In the genomic region with DNA sequence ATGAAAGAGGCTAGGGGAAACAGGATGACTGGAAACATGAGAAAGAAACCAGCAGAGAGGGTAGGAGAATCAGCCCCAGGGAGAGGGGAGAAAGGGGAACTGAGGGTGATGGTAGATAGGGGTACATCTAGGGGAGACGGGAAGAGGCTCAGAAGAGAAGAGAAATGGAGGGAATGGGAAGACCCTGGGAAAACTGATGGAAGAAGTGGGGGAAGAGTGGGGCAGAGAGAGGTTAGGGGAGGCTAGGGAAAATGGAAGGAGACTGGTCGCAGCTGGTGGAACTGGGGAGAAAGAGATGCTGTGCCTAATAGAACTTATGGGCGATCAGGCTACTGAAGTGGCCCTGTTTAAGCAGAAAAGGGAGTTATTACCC, we compare ENCODE assay signal across 9 cellular contexts. TPM values are rescaled to one million over a fixed set of nuclear protein-coding genes. Genes with fewer than 3 reads are reported as not detected.
DNase-seq lines count a peak whose midpoint lies in the region; ATAC-seq and TF ChIP-seq lines count a peak whose summit lies in the region.
"Had no signal": no experiment of that assay in that cellular context is flagged by ENCODE, and none has a peak within 500 bp of the region (broad histone marks: within the 10 kb centered on the region; RNA-seq: fewer than 3 reads in every experiment).

No MANE protein-coding gene starts in this region.

- peaks cover 18% of the 10 kb centered on the region for H3K4me1 Mint-ChIP-seq in dendritic cell treated with granulocyte-macrophage colony-stimulating factor and Interleukin-4, amounts not matched to agents 40 ng/mL and 50 ng/mL, for 4 days (ENCODE audit: low read depth)
- peaks cover 12 to 19% (median 12%) of the 10 kb centered on the region in 3 donors for H3K4me1 Mint-ChIP-seq in naive B cell

- POLR2A ChIA-PET in AG04449 (lab: Yijun Ruan, JAX): no interaction called here

- H3K27ac Mint-ChIP-seq in dendritic cell treated with granulocyte-macrophage colony-stimulating factor and Interleukin-4, amounts not matched to agents 40 ng/mL and 50 ng/mL, for 4 days: peak overlapping the region; percentile 29
- peak overlapping the region; percentile 4 to 95 (median 21) for H3K27ac Mint-ChIP-seq in naive B cell
- H3K27ac Mint-ChIP-seq: activated CD4-positive, alpha-beta T cell treated with anti-CD3 and anti-CD28 coated beads, Interleukin-2, amount 10 ng/mL, durations not matched to agents 7 days and 5 days had no signal

- H3K36me3 ChIP-seq in MG63: peaks cover 5% of the 10 kb centered on the region; the same call in 1 of the 2 replicates

- DNase-seq in AG04449 (ENCODE audit: low read depth, low spot score) (no peak), MG63 (no peak), naive B cell (no peak), HuH-7.5 (ENCODE audit: low spot score) (no peak), anterior cingulate cortex (lab: John Stamatoyannopoulos, UW) (no peak), T1000 (lab: John Stamatoyannopoulos, UW) (no peak)

- H3K27me3 Mint-ChIP-seq in dendritic cell treated with granulocyte-macrophage colony-stimulating factor and Interleukin-4, amounts not matched to agents 40 ng/mL and 50 ng/mL, for 4 days: peaks cover 8% of the 10 kb centered on the region
- H3K27me3 Mint-ChIP-seq in naive B cell: no peaks in the 10 kb centered on the region
- H3K27me3 Mint-ChIP-seq: activated CD4-positive, alpha-beta T cell treated with anti-CD3 and anti-CD28 coated beads, Interleukin-2, amount 10 ng/mL, durations not matched to agents 7 days and 5 days had no signal

- H3K27me3 ChIP-seq in MG63: no peaks in the 10 kb centered on the region

- H3K9me3 Mint-ChIP-seq in dendritic cell treated with granulocyte-macrophage colony-stimulating factor and Interleukin-4, amounts not matched to agents 40 ng/mL and 50 ng/mL, for 4 days: no peaks in the 10 kb centered on the region
- H3K9me3 Mint-ChIP-seq in naive B cell: peaks cover 0 to 4% (median 0%) of the 10 kb centered on the region in 7 donors

- CTCF ChIA-PET in AG04449 (lab: Yijun Ruan, JAX): no interaction called here

- intact Hi-C loops in dendritic cell treated with granulocyte-macrophage colony-stimulating factor and Interleukin-4, amounts not matched to agents 40 ng/mL and 50 ng/mL, for 4 days (cut with micrococcal nuclease): no loop called here

- H3K4me3 ChIP-seq in AG04449 (ENCODE audit: low read depth, low read length): peak overlapping the region; percentile 63
- H3K4me3 ChIP-seq in MG63: peak overlapping the region; percentile 49

- ATAC-seq in naive B cell (ENCODE audit: low read depth in 2 of 2) (no peak), HG03469 (IDR thresholded peaks at IDR 0.05; ENCODE audit: unreplicated experiment) (no peak)

- peaks cover 6% of the 10 kb centered on the region for H3K36me3 Mint-ChIP-seq in dendritic cell treated with granulocyte-macrophage colony-stimulating factor and Interleukin-4, amounts not matched to agents 40 ng/mL and 50 ng/mL, for 4 days (ENCODE audit: low read depth)
- H3K36me3 Mint-ChIP-seq in naive B cell: peaks cover 0 to 7% of the 10 kb centered on the region in 2 donors

- peak overlapping the region; percentile 63 for H3K4me3 Mint-ChIP-seq in dendritic cell treated with granulocyte-macrophage colony-stimulating factor and Interleukin-4, amounts not matched to agents 40 ng/mL and 50 ng/mL, for 4 days
- peak overlapping the region in 3 of 8 donors; percentile 43 to 83 (median 50) for H3K4me3 Mint-ChIP-seq in naive B cell

- TF ChIP-seq CTCF in AG04449 (IDR thresholded peaks at IDR 0.05; ENCODE audit: insufficient read depth, low read length, missing control alignments): no peak

- H3K9me3 ChIP-seq in MG63: no peaks in the 10 kb centered on the region

RNA-seq across cellular contexts. Expression of a gene that starts 0.5 kb away (rescaled TPM):
- total RNA-seq in MG63 (2014; rRNA removed; shearing (Covaris generic); ENCODE audit: low replicate concordance): 40.0 and 53.8 TPM in 2 replicates
- polyA plus RNA-seq in naive B cell (ENCODE audit: low read depth in 6 of 6): not detected

RNA-seq across cellular contexts. Expression of a gene that starts 25.3 kb away (rescaled TPM):
- 47.4 and 52.2 TPM in 2 replicates for total RNA-seq in MG63 (2014; rRNA removed; shearing (Covaris generic); ENCODE audit: low replicate concordance)
- 10 to 100 TPM; 41.6 to 67.6 (median 45.5) TPM for polyA plus RNA-seq in naive B cell (ENCODE audit: low read depth in 6 of 6)

RNA-seq across cellular contexts. Expression of a gene that starts 54.1 kb away (rescaled TPM):
- 43.2 and 52.3 TPM in 2 replicates for total RNA-seq in MG63 (2014; rRNA removed; shearing (Covaris generic); ENCODE audit: low replicate concordance)
- polyA plus RNA-seq in naive B cell (ENCODE audit: low read depth in 6 of 6): under 1 TPM in 5 of 6 donors, not detected in 1; 0.05 to 0.09 (median 0.08) TPM
- total RNA-seq: activated CD4-positive, alpha-beta T cell treated with anti-CD3 and anti-CD28 coated beads, Interleukin-2, amount 10 ng/mL, durations not matched to agents 7 days and 5 days had no signal
